10 cellular contexts compared by ENCODE assay signal in genomic region chr12:58888131-58888783, GRCh38. TPM values are rescaled to one million over a fixed set of nuclear protein-coding genes. Genes with fewer than 3 reads are reported as not detected.
A peak's percentile ranks its signal among the peaks of the same experiment; 100 is the strongest.
DNase-seq lines count a peak whose midpoint lies in the region; ATAC-seq and TF ChIP-seq lines count a peak whose summit lies in the region.
"Had no signal": no experiment of that assay in that cellular context is flagged by ENCODE, and none has a peak within 500 bp of the region (broad histone marks: within the 10 kb centered on the region; RNA-seq: fewer than 3 reads in every experiment).

No MANE protein-coding gene starts in this region.

- TF ChIP-seq POLR2A in esophagus muscularis mucosa (IDR thresholded peaks at IDR 0.05; ENCODE audit: low read depth), result no peak

- H4K20me1 ChIP-seq in osteoblast (ENCODE audit: insufficient read depth, low read length), result peaks cover 10% of the 10 kb centered on the region

- 33% methylated on average over 4 of the region's 4 CpGs for WGBS in esophagus muscularis mucosa

- H3K27me3 ChIP-seq in esophagus muscularis mucosa, result no peaks in the 10 kb centered on the region
- no peaks in the 10 kb centered on the region for H3K27me3 ChIP-seq in osteoblast (ENCODE audit: insufficient read depth, low read length)
- H3K27me3 ChIP-seq: neutrophil had no signal

- peak overlapping the region in 3 of 4 donors; percentile 24 to 63 (median 47) for H3K27ac ChIP-seq in esophagus muscularis mucosa (replicated peaks in 1 of 4)
- no peak overlapping the region for H3K27ac ChIP-seq in osteoblast (ENCODE audit: low read depth, low read length)
- H3K27ac ChIP-seq: neutrophil had no signal

- DNase-seq in DMS79 (lab: John Stamatoyannopoulos, UW), result peak; percentile 90
- DNase-seq in NCI-H510A (lab: John Stamatoyannopoulos, UW), result peak; percentile 23
- DNase-seq in esophagus muscularis mucosa (ENCODE audit: extremely low spot score), result no peak
- peak; percentile 56 for DNase-seq in osteoblast (ENCODE audit: insufficient read length, low spot score, missing footprints)
- DNase-seq in GF-D8 (lab: John Stamatoyannopoulos, UW), result no peak
- DNase-seq in GM20000 (ENCODE audit: low spot score), result no peak
- DNase-seq: activated naive CD8-positive, alpha-beta T cell treated with anti-CD3 and anti-CD28 coated beads for 36 hours had no signal

- no peak overlapping the region for H3K4me2 ChIP-seq in osteoblast (ENCODE audit: insufficient read depth, low read length)

- intact Hi-C loops in esophagus muscularis mucosa (cut with DNase I), result no loop called here

- TF ChIP-seq EP300 in esophagus muscularis mucosa (IDR thresholded peaks at IDR 0.05), result no peak

- no peak overlapping the region for H2AFZ ChIP-seq in osteoblast (ENCODE audit: low read length)

- H3K79me2 ChIP-seq in osteoblast (ENCODE audit: insufficient read depth, low read length), result peaks cover 11% of the 10 kb centered on the region

- H3K4me3 ChIP-seq in esophagus muscularis mucosa (no peak overlapping the region), osteoblast (ENCODE audit: insufficient read depth, low read length) (no peak overlapping the region)

- peaks cover 15 to 66% (median 41%) of the 10 kb centered on the region in 4 donors for H3K36me3 ChIP-seq in esophagus muscularis mucosa
- H3K36me3 ChIP-seq in osteoblast (ENCODE audit: insufficient read depth, low read length), result peaks cover 51% of the 10 kb centered on the region
- H3K36me3 ChIP-seq: neutrophil had no signal

- ATAC-seq in HG03135 (IDR thresholded peaks at IDR 0.05; ENCODE audit: unreplicated experiment) (no peak), GM18873 (IDR thresholded peaks at IDR 0.05; ENCODE audit: low FRiP score, unreplicated experiment) (no peak)

- TF ChIP-seq CTCF in esophagus muscularis mucosa (IDR thresholded peaks at IDR 0.05), result no peak
- no peak for TF ChIP-seq CTCF in osteoblast (IDR thresholded peaks at IDR 0.05; ENCODE audit: extremely low read depth, low read depth, low read length)
- TF ChIP-seq CTCF in GM20000 (IDR thresholded peaks at IDR 0.05; ENCODE audit: extremely low read depth, missing control alignments), result no peak

- peaks cover 5 to 69% (median 62%) of the 10 kb centered on the region in 4 donors for H3K4me1 ChIP-seq in esophagus muscularis mucosa
- H3K4me1 ChIP-seq in osteoblast (ENCODE audit: insufficient read depth, low read length), result no peaks in the 10 kb centered on the region

- H3K9me3 ChIP-seq in esophagus muscularis mucosa (no peaks in the 10 kb centered on the region), osteoblast (ENCODE audit: low read depth, low read length) (no peaks in the 10 kb centered on the region)
- H3K9me3 ChIP-seq: neutrophil had no signal

RNA-seq across cellular contexts. Expression of gene LRIG3, which starts 32.0 kb away (rescaled TPM):
- 10 to 100 TPM; 42.4 to 56.5 (median 50.4) TPM for total RNA-seq in esophagus muscularis mucosa
- total RNA-seq in osteoblast, result 85.0 and 96.1 TPM in 2 replicates
- total RNA-seq: activated naive CD8-positive, alpha-beta T cell treated with anti-CD3 and anti-CD28 coated beads for 36 hours had no signal

Comparison
In these comparisons a context has a peak if more than half of its experiments do, and no peak if none do; other contexts are left out.
1. DNase-seq: peak in DMS79 (single experiment), NCI-H510A (single experiment) and osteoblast (single experiment); none in esophagus muscularis mucosa (single experiment), GF-D8 (single experiment) and GM20000 (single experiment).